In genomic region chr15:85788796-85789495, GRCh38 we compare ENCODE assay signal across 15 cellular contexts. TPM values are rescaled to one million over a fixed set of nuclear protein-coding genes. Genes with fewer than 3 reads are reported as not detected.
DNase-seq lines count a peak whose midpoint lies in the region; ATAC-seq and TF ChIP-seq lines count a peak whose summit lies in the region.
"Had no signal": no experiment of that assay in that cellular context is flagged by ENCODE, and none has a peak within 500 bp of the region (broad histone marks: within the 10 kb centered on the region; RNA-seq: fewer than 3 reads in every experiment).

No MANE protein-coding gene starts in this region.

- no peak for TF ChIP-seq POLR2A in Peyer's patch (IDR thresholded peaks at IDR 0.05)
- TF ChIP-seq POLR2A in stomach (IDR thresholded peaks at IDR 0.05): no peak

- H3K9me3 ChIP-seq in Peyer's patch (no peaks in the 10 kb centered on the region), stomach (no peaks in the 10 kb centered on the region)
- H3K9me3 ChIP-seq: heart left ventricle had no signal

- no peak for ATAC-seq in GM19467 (IDR thresholded peaks at IDR 0.05; ENCODE audit: unreplicated experiment)
- no peak for ATAC-seq in stimulated activated naive CD8-positive, alpha-beta T cell treated with anti-CD3 and anti-CD28 coated beads, Interleukin-15, Interleukin-2, amounts not matched to agents 100 U/mL and 50 U/mL, for 24 hours
- ATAC-seq: heart left ventricle, left cardiac atrium had no signal

- 47 to 69% (median 59%) methylated on average over 9 to 12 of the region's 12 CpGs for WGBS in stomach, 5 donors

- H3K27ac ChIP-seq in Peyer's patch: no peak overlapping the region
- H3K27ac ChIP-seq in stomach: peak overlapping the region in 4 of 5 donors; percentile 4 to 34 (median 13)
- H3K27ac ChIP-seq in coronary artery: no peak overlapping the region
- H3K27ac ChIP-seq: heart left ventricle had no signal

- TF ChIP-seq EP300 in stomach (IDR thresholded peaks at IDR 0.05): no peak

- H3K4me1 ChIP-seq in Peyer's patch (peaks cover 0 to 44% (median 15%) of the 10 kb centered on the region in 4 donors), stomach (peaks cover 44 to 70% (median 55%) of the 10 kb centered on the region in 4 donors)

- H3K27me3 ChIP-seq in Peyer's patch (no peaks in the 10 kb centered on the region), stomach (no peaks in the 10 kb centered on the region)
- H3K27me3 ChIP-seq: heart left ventricle had no signal

- H3K36me3 ChIP-seq in Peyer's patch: no peaks in the 10 kb centered on the region
- H3K36me3 ChIP-seq in stomach: no peaks in the 10 kb centered on the region
- H3K36me3 ChIP-seq: heart left ventricle had no signal

- H3K4me3 ChIP-seq in Peyer's patch (no peak overlapping the region), stomach (no peak overlapping the region), coronary artery (no peak overlapping the region)
- H3K4me3 ChIP-seq: heart left ventricle had no signal

- intact Hi-C loops in stomach (cut with DNase I; ENCODE audit: low total_unique reads): no loop called here

- DNase-seq in NCI-H345 (lab: John Stamatoyannopoulos, UW) (peak; percentile 26), NCI-H345 treated with DMSO at 0.1 percent for 48 hours (lab: John Stamatoyannopoulos, UW; ENCODE audit: unreplicated experiment) (no peak), Peyer's patch (peak in 2 of 3 donors; percentile 66 to 72), iPS-NIHi7 (ENCODE audit: extremely low spot score) (peak; percentile 50), stomach (peak; percentile 79), coronary artery (ENCODE audit: low spot score) (no peak)
- no peak for DNase-seq in stimulated activated naive CD8-positive, alpha-beta T cell treated with anti-CD3 and anti-CD28 coated beads, Interleukin-15, Interleukin-2, amounts not matched to agents 100 U/mL and 50 U/mL, for 24 hours
- DNase-seq: ACHN; activated naive CD8-positive, alpha-beta T cell treated with anti-CD3 and anti-CD28 coated beads for 36 hours; cerebellar nuclear complex; heart left ventricle; left cardiac atrium; NCI-H1417; NCI-H524 treated with DMSO at 0.1 percent for 48 hours had no signal

- TF ChIP-seq CTCF in Peyer's patch (IDR thresholded peaks at IDR 0.05): no peak
- peak in 1 of 7 experiments; percentile 23 for TF ChIP-seq CTCF in stomach (IDR thresholded peaks at IDR 0.05)
- TF ChIP-seq CTCF in coronary artery (IDR thresholded peaks at IDR 0.05): no peak

RNA-seq across cellular contexts. Expression of gene KLHL25, which starts 5.8 kb away (rescaled TPM):
- 10 to 100 TPM in 3 of 4 donors, 1 to 10 TPM in 1; 9.9 to 23.6 (median 17.2) TPM for total RNA-seq in Peyer's patch
- total RNA-seq in stomach: 10 to 100 TPM in 1 of 5 donors, 1 to 10 TPM in 4; 1.2 to 36.2 (median 6.4) TPM
- 1 to 10 TPM; 4.3 to 6.4 (median 5.2) TPM for polyA plus RNA-seq in stomach

Comparison
In these comparisons a context has a peak if more than half of its experiments do, and no peak if none do; other contexts are left out.
1. DNase-seq: peak in NCI-H345 (single experiment), Peyer's patch (2 of 3), iPS-NIHi7 (single experiment) and stomach (single experiment); none in NCI-H345 treated with DMSO at 0.1 percent for 48 hours (single experiment), coronary artery (single experiment) and stimulated activated naive CD8-positive, alpha-beta T cell treated with anti-CD3 and anti-CD28 coated beads, Interleukin-15, Interleukin-2, amounts not matched to agents 100 U/mL and 50 U/mL, for 24 hours (single experiment).
2. H3K27ac ChIP-seq: peak in stomach (4 of 5); none in Peyer's patch (0 of 4) and coronary artery (0 of 2).